In genomic region chr15:99669250-99669649, GRCh38 we compare ENCODE assay signal across 16 cellular contexts.
DNase-seq lines count a peak whose midpoint lies in the region; ATAC-seq and TF ChIP-seq lines count a peak whose summit lies in the region.
"Had no signal": no experiment of that assay in that cellular context is flagged by ENCODE, and none has a peak within 500 bp of the region (broad histone marks: within the 10 kb centered on the region; RNA-seq: fewer than 3 reads in every experiment).

No MANE protein-coding gene starts in this region.

- H3K9me2 ChIP-seq in PC-3 (replicated peaks; ENCODE audit: low read length): no peaks in the 10 kb centered on the region

- POLR2A ChIA-PET in PC-3 (lab: Charles Lee; ENCODE audit: unreplicated experiment): no interaction called here

- ATAC-seq in Right ventricle myocardium inferior: peak; percentile 87
- peak; percentile 39 to 93 (median 70) for ATAC-seq in heart right ventricle
- ATAC-seq in memory B cell (ENCODE audit: low read depth): no peak
- ATAC-seq in GM19467 (IDR thresholded peaks at IDR 0.05; ENCODE audit: unreplicated experiment): no peak
- no peak for ATAC-seq in PC-3
- ATAC-seq in activated naive CD8-positive, alpha-beta T cell treated with anti-CD3 and anti-CD28 coated beads, Interleukin-2, amount 50 U/mL, for 24 hours: no peak

- no peaks in the 10 kb centered on the region for H3F3A ChIP-seq in PC-3 (ENCODE audit: low read length, unreplicated experiment)

- H3K27me3 ChIP-seq in heart right ventricle (no peaks in the 10 kb centered on the region), PC-3 (ENCODE audit: low read length) (no peaks in the 10 kb centered on the region)

- H4K20me1 ChIP-seq in PC-3 (ENCODE audit: low read length): no peaks in the 10 kb centered on the region

- H3K4me1 Mint-ChIP-seq in memory B cell: peaks cover 3% of the 10 kb centered on the region
- H3K4me1 Mint-ChIP-seq in activated naive CD8-positive, alpha-beta T cell treated with anti-CD3 and anti-CD28 coated beads, Interleukin-2, amount 50 U/mL, for 24 hours: no peaks in the 10 kb centered on the region

- DNase-seq in Right ventricle myocardium inferior (ENCODE audit: missing footprints): no peak
- no peak for DNase-seq in cardiac septum (ENCODE audit: low spot score)
- no peak for DNase-seq in heart right ventricle
- no peak for DNase-seq in memory B cell (ENCODE audit: low spot score in 2 of 2)
- DNase-seq in activated CD8-positive, alpha-beta memory T cell treated with anti-CD3 and anti-CD28 coated beads, Interleukin-2, amount 50 U/mL, for 48 hours: no peak
- DNase-seq in PC-3: no peak
- DNase-seq in activated naive CD8-positive, alpha-beta T cell treated with anti-CD3 and anti-CD28 coated beads, Interleukin-2, amount 50 U/mL, for 24 hours: no peak
- DNase-seq: C1 segment of cervical spinal cord, COR-L47, H7, MM.1S, NCI-H1105 treated with DMSO at 0.1 percent for 48 hours, NCI-H187, NCI-H446 treated with DMSO at 0.1 percent for 48 hours, NCI-H748 treated with DMSO at 0.1 percent for 48 hours had no signal

- H3K9me3 ChIP-seq in heart right ventricle (no peaks in the 10 kb centered on the region), PC-3 (ENCODE audit: low read length) (no peaks in the 10 kb centered on the region)

- no peaks in the 10 kb centered on the region for H3K27me3 Mint-ChIP-seq in memory B cell
- no peaks in the 10 kb centered on the region for H3K27me3 Mint-ChIP-seq in activated naive CD8-positive, alpha-beta T cell treated with anti-CD3 and anti-CD28 coated beads, Interleukin-2, amount 50 U/mL, for 24 hours

- BruUV-seq in PC-3 (replicated peaks; lab: Mats Ljungman, UMichigan): no TSS peak

- H2AFZ ChIP-seq in PC-3 (ENCODE audit: low read length): no peak overlapping the region

- WGBS in heart right ventricle, 2 donors: 61 to 69% methylated on average over 1 of the region's 1 CpG

- H3K4me1 ChIP-seq in heart right ventricle (peaks cover 0 to 43% (median 16%) of the 10 kb centered on the region in 9 donors), PC-3 (ENCODE audit: insufficient read depth, low read length) (no peaks in the 10 kb centered on the region)

- intact Hi-C loops in Right ventricle myocardium inferior (cut with DNase I) (no loop called here), cardiac septum (cut with DNase I) (no loop called here), heart right ventricle (cut with DNase I) (no loop called here), PC-3 (cut with micrococcal nuclease) (no loop called here)

- TF ChIP-seq CTCF in heart right ventricle (IDR thresholded peaks at IDR 0.05) (no peak), PC-3 (conservative IDR thresholded peaks at IDR 0.05; ENCODE audit: low read depth, low read length) (no peak)

- CTCF ChIA-PET in PC-3 (lab: Charles Lee): interaction anchor here (0.7 kb wide), 1 partner anchor 268 kb away, joined by 3 read pairs; no protein-coding TSS in a partner anchor

- peaks cover 25% of the 10 kb centered on the region for H3K36me3 Mint-ChIP-seq in memory B cell
- peaks cover 26% of the 10 kb centered on the region for H3K36me3 Mint-ChIP-seq in activated naive CD8-positive, alpha-beta T cell treated with anti-CD3 and anti-CD28 coated beads, Interleukin-2, amount 50 U/mL, for 24 hours (ENCODE audit: low read depth)

- peaks cover 0 to 70% (median 11%) of the 10 kb centered on the region in 9 donors for H3K36me3 ChIP-seq in heart right ventricle
- peaks cover under 1% of the 10 kb centered on the region; the same call in 1 of the 2 replicates for H3K36me3 ChIP-seq in PC-3 (ENCODE audit: low read depth, low read length)

- H3K27ac ChIP-seq in heart right ventricle (peak overlapping the region; percentile 3 to 67 (median 50)), PC-3 (ENCODE audit: low read length) (no peak overlapping the region)

- H3K9me3 Mint-ChIP-seq in memory B cell: peaks cover 2% of the 10 kb centered on the region
- H3K9me3 Mint-ChIP-seq in activated naive CD8-positive, alpha-beta T cell treated with anti-CD3 and anti-CD28 coated beads, Interleukin-2, amount 50 U/mL, for 24 hours: peaks cover 3% of the 10 kb centered on the region

- H3K27ac Mint-ChIP-seq in memory B cell: peak overlapping the region; percentile 18
- H3K27ac Mint-ChIP-seq in activated naive CD8-positive, alpha-beta T cell treated with anti-CD3 and anti-CD28 coated beads, Interleukin-2, amount 50 U/mL, for 24 hours: no peak overlapping the region

- no peak overlapping the region for H3K4me2 ChIP-seq in PC-3 (ENCODE audit: low read length)

- H3K9ac ChIP-seq in PC-3 (ENCODE audit: low read length): no peak overlapping the region

- H3K79me2 ChIP-seq in PC-3 (ENCODE audit: low read length): no peaks in the 10 kb centered on the region

- H3K4me3 Mint-ChIP-seq in memory B cell: no peak overlapping the region
- H3K4me3 Mint-ChIP-seq in activated naive CD8-positive, alpha-beta T cell treated with anti-CD3 and anti-CD28 coated beads, Interleukin-2, amount 50 U/mL, for 24 hours: no peak overlapping the region

- no peak overlapping the region for H3K4me3 ChIP-seq in heart right ventricle
- H3K4me3 ChIP-seq in PC-3 (ENCODE audit: low read length): no peak overlapping the region

Comparison
In these comparisons a context has a peak if more than half of its experiments do, and no peak if none do; other contexts are left out.
1. ATAC-seq: peak in Right ventricle myocardium inferior (single experiment) and heart right ventricle (8 of 8); none in memory B cell (single experiment), GM19467 (single experiment), PC-3 (single experiment) and activated naive CD8-positive, alpha-beta T cell treated with anti-CD3 and anti-CD28 coated beads, Interleukin-2, amount 50 U/mL, for 24 hours (single experiment).